18 cellular contexts compared by ENCODE assay signal in genomic region chr12:95520825-95521224, GRCh38. TPM values are rescaled to one million over a fixed set of nuclear protein-coding genes. Genes with fewer than 3 reads are reported as not detected.
"Had no signal": no experiment of that assay in that cellular context is flagged by ENCODE, and none has a peak within 500 bp of the region (broad histone marks: within the 10 kb centered on the region; RNA-seq: fewer than 3 reads in every experiment).

No MANE protein-coding gene starts in this region.

- H3K9me3 ChIP-seq: esophagus squamous epithelium, gastroesophageal sphincter, mucosa of descending colon, pancreas had no signal

- H3K4me1 ChIP-seq: esophagus squamous epithelium, gastroesophageal sphincter had no signal

- H3K36me3 ChIP-seq: pancreas had no signal

- H3K9me3 Mint-ChIP-seq: naive thymus-derived CD8-positive, alpha-beta T cell had no signal

- H3K4me3 ChIP-seq: esophagus squamous epithelium, gastroesophageal sphincter, mucosa of descending colon, pancreas, smooth muscle cell had no signal

- H3K4me2 ChIP-seq: smooth muscle cell had no signal

- H3K27me3 Mint-ChIP-seq: naive thymus-derived CD8-positive, alpha-beta T cell; progenitor cell of endocrine pancreas had no signal

- DNase-seq: effector memory CD4-positive, alpha-beta T cell; esophagus squamous epithelium; foreskin fibroblast; glutamatergic neuron; islet precursor cell; mammary epithelial cell; mucosa of descending colon; naive thymus-derived CD8-positive, alpha-beta T cell; pancreas; right cardiac atrium; stimulated activated CD4-positive, alpha-beta T cell treated with anti-CD3 and anti-CD28 coated beads, Interleukin-2, amount 100 ng/mL, for 48 hours; stimulated activated naive CD4-positive, alpha-beta T cell treated with Interleukin-2 at 50 U/mL for 16 hours; trophoblast cell had no signal

- H3K4me3 Mint-ChIP-seq: naive thymus-derived CD8-positive, alpha-beta T cell had no signal

- H3K27ac Mint-ChIP-seq: progenitor cell of endocrine pancreas had no signal

- H3K27me3 ChIP-seq: esophagus squamous epithelium, gastroesophageal sphincter, pancreas had no signal

- H3K27ac ChIP-seq: epithelial cell of prostate, esophagus squamous epithelium, gastroesophageal sphincter, pancreas had no signal

- ATAC-seq: gastroesophageal sphincter; left lobe of liver; mucosa of descending colon; naive thymus-derived CD8-positive, alpha-beta T cell; pancreas; right cardiac atrium had no signal

RNA-seq across cellular contexts. Expression of gene USP44, which starts 30.5 kb away (rescaled TPM):
- total RNA-seq: smooth muscle cell had no signal
